In the genomic region with DNA sequence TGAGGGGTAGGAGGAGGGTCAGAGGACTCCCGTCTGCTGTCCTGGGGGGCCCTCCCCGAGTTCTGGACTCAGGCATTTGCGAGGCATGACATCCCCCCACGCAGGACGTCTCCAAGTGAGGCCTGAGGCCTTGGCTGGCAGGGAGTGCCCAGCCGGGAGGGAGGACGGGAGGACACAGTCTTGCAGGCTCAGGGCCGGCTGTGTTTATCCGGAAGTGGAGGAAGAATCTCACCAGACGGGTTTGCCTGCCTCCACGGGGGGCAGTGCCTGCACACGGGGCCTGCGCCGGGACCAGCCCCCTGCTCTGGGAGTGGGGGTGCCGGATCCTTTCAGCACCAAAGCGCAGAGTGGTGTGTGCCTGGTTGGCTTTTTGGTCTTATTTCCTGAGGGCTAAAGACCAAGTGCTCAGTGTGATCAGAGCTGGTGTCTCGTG, we compare ENCODE assay signal across 8 cellular contexts. TPM values are rescaled to one million over a fixed set of nuclear protein-coding genes. Genes with fewer than 3 reads are reported as not detected.
A peak's percentile ranks its signal among the peaks of the same experiment; 100 is the strongest.
DNase-seq lines count a peak whose midpoint lies in the region; ATAC-seq, FAIRE-seq and TF ChIP-seq lines count a peak whose summit lies in the region.

No MANE protein-coding gene starts in this region.

- intact Hi-C loops in left cardiac atrium (cut with DNase I) = no loop called here

- peaks cover 5% of the 10 kb centered on the region for H3K36me3 Mint-ChIP-seq in T-cell

- CTCF ChIA-PET in T-cell (lab: Charles Lee) = no interaction called here

- peak overlapping the region in 2 of 3 donors; percentile 21 to 47 for H3K4me3 Mint-ChIP-seq in T-cell

- DNase-seq in GM12891 (ENCODE audit: insufficient read length, low spot score) = peak; percentile 62
- no peak for DNase-seq in T-cell
- DNase-seq in left cardiac atrium = peak; percentile 44
- DNase-seq in pulmonary artery endothelial cell (ENCODE audit: low read depth, low spot score) = peak; percentile 19
- DNase-seq in D341Med (ENCODE audit: low spot score) = no peak

- POLR2A ChIA-PET in T-cell (lab: Charles Lee) = interaction anchor here in 1 of 2 donors (0.6 kb wide), 1 partner anchor 9 kb away, joined by 3 read pairs; no protein-coding TSS in a partner anchor

- FAIRE-seq in GM12891 (lab: Jason Lieb, UNC) = no peak

- no peaks in the 10 kb centered on the region for H3K9me3 Mint-ChIP-seq in T-cell

- ATAC-seq in T-cell (replicated peaks in 1 of 4) (peak; percentile 25 to 36 (median 32)), left cardiac atrium (peak; percentile 48 to 76), GM18519 (IDR thresholded peaks at IDR 0.05; ENCODE audit: low FRiP score, unreplicated experiment) (no peak), GM18870 (IDR thresholded peaks at IDR 0.05; ENCODE audit: unreplicated experiment) (no peak), GM21717 (IDR thresholded peaks at IDR 0.05; ENCODE audit: unreplicated experiment) (no peak)

- no peaks in the 10 kb centered on the region for H3K27me3 Mint-ChIP-seq in T-cell

- H3K4me1 Mint-ChIP-seq in T-cell = peaks cover 5 to 18% (median 9%) of the 10 kb centered on the region in 3 donors

- TF ChIP-seq POLR2A in GM12891 (IDR thresholded peaks at IDR 0.05; ENCODE audit: low read depth, low read length) = no peak

- H3K27ac Mint-ChIP-seq in T-cell = peak overlapping the region in 1 of 2 donors; percentile 16

TF ChIP-seq in GM12891, 5 proteins besides CTCF, POLR2A, EP300 and RAD21:
- TF ChIP-seq POLR2AphosphoS5 (IDR thresholded peaks at IDR 0.05; ENCODE audit: low read depth, low read length) (no peak), POU2F2 (IDR thresholded peaks at IDR 0.05; ENCODE audit: low read depth, low read length) (no peak), TAF1 (IDR thresholded peaks at IDR 0.05; ENCODE audit: low read depth, low read length) (no peak), PAX5 (IDR thresholded peaks at IDR 0.05; ENCODE audit: insufficient read depth, low read length, severe bottlenecking) (no peak), SPI1 (IDR thresholded peaks at IDR 0.05; ENCODE audit: low read depth, low read length) (no peak)

RNA-seq across cellular contexts. Expression of a gene that starts 10.9 kb away (rescaled TPM):
- polyA plus RNA-seq in GM12891 (2012; ENCODE audit: low read depth, missing spikeins) = 0.13 TPM
- 10 to 100 TPM; 11.5 to 15.3 (median 13.6) TPM for total RNA-seq in T-cell
- total RNA-seq in left cardiac atrium = 10 to 100 TPM; 11.8 to 12.7 TPM
- total RNA-seq in pulmonary artery endothelial cell = 10.9 and 15.6 TPM in 2 replicates

Comparison
In these comparisons a context has a peak if more than half of its experiments do, and no peak if none do; other contexts are left out.
1. DNase-seq: peak in GM12891 (single experiment), left cardiac atrium (single experiment) and pulmonary artery endothelial cell (single experiment); none in T-cell (0 of 34) and D341Med (single experiment).
2. ATAC-seq: peak in T-cell (4 of 4) and left cardiac atrium (2 of 2); none in GM18519 (single experiment), GM18870 (single experiment) and GM21717 (single experiment).